Comparison of ENCODE assay signal across 1 cellular context in genomic region chr20:48283470-48284110, GRCh38.
TF ChIP-seq lines count a peak whose summit lies in the region.

No MANE protein-coding gene starts in this region.

TF ChIP-seq in HepG2, 621 proteins besides CTCF, POLR2A, EP300 and RAD21 (continued from another document and continues in another):
- TF ChIP-seq, protein P1, sequence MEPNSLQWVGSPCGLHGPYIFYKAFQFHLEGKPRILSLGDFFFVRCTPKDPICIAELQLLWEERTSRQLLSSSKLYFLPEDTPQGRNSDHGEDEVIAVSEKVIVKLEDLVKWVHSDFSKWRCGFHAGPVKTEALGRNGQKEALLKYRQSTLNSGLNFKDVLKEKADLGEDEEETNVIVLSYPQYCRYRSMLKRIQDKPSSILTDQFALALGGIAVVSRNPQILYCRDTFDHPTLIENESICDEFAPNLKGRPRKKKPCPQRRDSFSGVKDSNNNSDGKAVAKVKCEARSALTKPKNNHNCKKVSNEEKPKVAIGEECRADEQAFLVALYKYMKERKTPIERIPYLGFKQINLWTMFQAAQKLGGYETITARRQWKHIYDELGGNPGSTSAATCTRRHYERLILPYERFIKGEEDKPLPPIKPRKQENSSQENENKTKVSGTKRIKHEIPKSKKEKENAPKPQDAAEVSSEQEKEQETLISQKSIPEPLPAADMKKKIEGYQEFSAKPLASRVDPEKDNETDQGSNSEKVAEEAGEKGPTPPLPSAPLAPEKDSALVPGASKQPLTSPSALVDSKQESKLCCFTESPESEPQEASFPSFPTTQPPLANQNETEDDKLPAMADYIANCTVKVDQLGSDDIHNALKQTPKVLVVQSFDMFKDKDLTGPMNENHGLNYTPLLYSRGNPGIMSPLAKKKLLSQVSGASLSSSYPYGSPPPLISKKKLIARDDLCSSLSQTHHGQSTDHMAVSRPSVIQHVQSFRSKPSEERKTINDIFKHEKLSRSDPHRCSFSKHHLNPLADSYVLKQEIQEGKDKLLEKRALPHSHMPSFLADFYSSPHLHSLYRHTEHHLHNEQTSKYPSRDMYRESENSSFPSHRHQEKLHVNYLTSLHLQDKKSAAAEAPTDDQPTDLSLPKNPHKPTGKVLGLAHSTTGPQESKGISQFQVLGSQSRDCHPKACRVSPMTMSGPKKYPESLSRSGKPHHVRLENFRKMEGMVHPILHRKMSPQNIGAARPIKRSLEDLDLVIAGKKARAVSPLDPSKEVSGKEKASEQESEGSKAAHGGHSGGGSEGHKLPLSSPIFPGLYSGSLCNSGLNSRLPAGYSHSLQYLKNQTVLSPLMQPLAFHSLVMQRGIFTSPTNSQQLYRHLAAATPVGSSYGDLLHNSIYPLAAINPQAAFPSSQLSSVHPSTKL (CRISPR knock-in tag; IDR thresholded peaks at IDR 0.05): peak; percentile 89
- peak; percentile 86 for TF ChIP-seq BATF2 (CRISPR knock-in tag; IDR thresholded peaks at IDR 0.05)
- peak; percentile 42; the same call in 1 of the 2 replicates for TF ChIP-seq ZNF501 (CRISPR knock-in tag; IDR thresholded peaks at IDR 0.05)
- TF ChIP-seq ATF4 (CRISPR knock-in tag; IDR thresholded peaks at IDR 0.05): peak in 1 of 2 experiments; percentile 95; a peak in 2 of 4 replicates
- no peak for TF ChIP-seq NONO (IDR thresholded peaks at IDR 0.05)
- TF ChIP-seq NONO (CRISPR knock-in tag; conservative IDR thresholded peaks at IDR 0.05): peak; percentile 60; the same call in 1 of the 2 replicates
- TF ChIP-seq MYNN (CRISPR knock-in tag; IDR thresholded peaks at IDR 0.05; ENCODE audit: low read depth): no peak
- peak; percentile 60; the same call in 1 of the 2 replicates for TF ChIP-seq WIZ (CRISPR knock-in tag; IDR thresholded peaks at IDR 0.05)
- TF ChIP-seq ZFP36L1 (CRISPR knock-in tag; IDR thresholded peaks at IDR 0.05): peak; percentile 95; the same call in 1 of the 2 replicates
- peak; percentile 67; the same call in 1 of the 2 replicates for TF ChIP-seq ZNF607 (CRISPR knock-in tag; IDR thresholded peaks at IDR 0.05; ENCODE audit: borderline replicate concordance)
- peak; percentile 87 for TF ChIP-seq TFDP1 (CRISPR knock-in tag; IDR thresholded peaks at IDR 0.05; ENCODE audit: borderline replicate concordance)
- TF ChIP-seq NFAT5 (CRISPR knock-in tag; IDR thresholded peaks at IDR 0.05): peak; percentile 63; the same call in 1 of the 2 replicates
- TF ChIP-seq ZBTB43 (CRISPR knock-in tag; conservative IDR thresholded peaks at IDR 0.05): peak; percentile 78
- TF ChIP-seq ERF (CRISPR knock-in tag; IDR thresholded peaks at IDR 0.05): peak; percentile 89
- TF ChIP-seq ZNF772 (CRISPR knock-in tag; IDR thresholded peaks at IDR 0.05): peak; percentile 75; the same call in 1 of the 2 replicates
- no peak for TF ChIP-seq HNRNPL (IDR thresholded peaks at IDR 0.05; ENCODE audit: low read depth, low read length)
- TF ChIP-seq HIVEP1 (CRISPR knock-in tag; IDR thresholded peaks at IDR 0.05): 0 out of 2 replicates have a peak, but pooled peaks have one; percentile 11
- 0 out of 2 replicates have a peak, but pooled peaks have one; percentile 53 for TF ChIP-seq ZC3H13 (CRISPR knock-in tag; IDR thresholded peaks at IDR 0.05)
- TF ChIP-seq NFIB (CRISPR knock-in tag; IDR thresholded peaks at IDR 0.05; ENCODE audit: borderline replicate concordance): 0 out of 2 replicates have a peak, but pooled peaks have one; percentile 75
- no peak for TF ChIP-seq HOXA5 (CRISPR knock-in tag; IDR thresholded peaks at IDR 0.05)
- peak; percentile 75 for TF ChIP-seq FOXA3 (CRISPR knock-in tag; IDR thresholded peaks at IDR 0.05)
- TF ChIP-seq ZNF792 (CRISPR knock-in tag; IDR thresholded peaks at IDR 0.05): peak; percentile 90
- peak; percentile 69; the same call in 1 of the 2 replicates for TF ChIP-seq ZNF441 (CRISPR knock-in tag; IDR thresholded peaks at IDR 0.05; ENCODE audit: borderline replicate concordance)
- TF ChIP-seq ZBED4 (CRISPR knock-in tag; IDR thresholded peaks at IDR 0.05; ENCODE audit: borderline replicate concordance): no peak; the same call in 1 of the 2 replicates
- peak; percentile 88; the same call in 1 of the 2 replicates for TF ChIP-seq ZFP37 (CRISPR knock-in tag; IDR thresholded peaks at IDR 0.05; ENCODE audit: borderline replicate concordance)
- TF ChIP-seq ZNF264 (CRISPR knock-in tag; IDR thresholded peaks at IDR 0.05): no peak
- no peak for TF ChIP-seq ZBTB3 (CRISPR knock-in tag; IDR thresholded peaks at IDR 0.05; ENCODE audit: borderline replicate concordance, low read depth)
- peak; percentile 48; the same call in 1 of the 2 replicates for TF ChIP-seq ZNF556 (CRISPR knock-in tag; IDR thresholded peaks at IDR 0.05; ENCODE audit: borderline replicate concordance)
- TF ChIP-seq DRAP1 (CRISPR knock-in tag; IDR thresholded peaks at IDR 0.05): peak; percentile 37; the same call in 1 of the 2 replicates
- peak; percentile 49; the same call in 1 of the 2 replicates for TF ChIP-seq SAFB2 (CRISPR knock-in tag; IDR thresholded peaks at IDR 0.05; ENCODE audit: borderline replicate concordance, low read depth)
- TF ChIP-seq PTBP1 (IDR thresholded peaks at IDR 0.05; ENCODE audit: low read depth, low read length, poor library complexity, severe bottlenecking): no peak
- TF ChIP-seq RERE (CRISPR knock-in tag; IDR thresholded peaks at IDR 0.05; ENCODE audit: low read depth): 0 out of 2 replicates have a peak, but pooled peaks have one; percentile 21
